ENCODE assay signal across 22 cellular contexts in genomic region chr1:212669600-212669999, GRCh38. TPM values are rescaled to one million over a fixed set of nuclear protein-coding genes. Genes with fewer than 3 reads are reported as not detected.
"Had no signal": no experiment of that assay in that cellular context is flagged by ENCODE, and none has a peak within 500 bp of the region (broad histone marks: within the 10 kb centered on the region; RNA-seq: fewer than 3 reads in every experiment).

No MANE protein-coding gene starts in this region.

- ATAC-seq: activated CD4-positive, alpha-beta T cell treated with anti-CD3 and anti-CD28 coated beads for 36 hours; activated CD8-positive, alpha-beta memory T cell treated with anti-CD3 and anti-CD28 coated beads, Interleukin-2, amount 10 ng/mL, durations not matched to agents 7 days and 5 days; activated naive CD4-positive, alpha-beta T cell treated with anti-CD3 and anti-CD28 coated beads, Interleukin-2, amount 50 U/mL, for 72 hours; heart right ventricle; left colon; naive thymus-derived CD4-positive, alpha-beta T cell; stimulated activated naive CD8-positive, alpha-beta T cell treated with anti-CD3 and anti-CD28 coated beads, Interleukin-15, Interleukin-2, amounts not matched to agents 100 U/mL and 50 U/mL, for 24 hours had no signal

- H3K36me3 Mint-ChIP-seq: activated CD8-positive, alpha-beta memory T cell treated with anti-CD3 and anti-CD28 coated beads, Interleukin-2, amount 10 ng/mL, durations not matched to agents 7 days and 5 days; activated naive CD4-positive, alpha-beta T cell treated with anti-CD3 and anti-CD28 coated beads, Interleukin-2, amount 50 U/mL, for 72 hours; brain; memory B cell; naive thymus-derived CD4-positive, alpha-beta T cell; WTC11 had no signal

- DNase-seq: activated CD4-positive, alpha-beta memory T cell treated with anti-CD3 and anti-CD28 coated beads, Interleukin-2, amount 10 ng/mL, durations not matched to agents 7 days and 5 days; activated CD4-positive, alpha-beta T cell treated with anti-CD3 and anti-CD28 coated beads for 36 hours; activated CD8-positive, alpha-beta memory T cell treated with anti-CD3 and anti-CD28 coated beads, Interleukin-2, amount 10 ng/mL, durations not matched to agents 7 days and 5 days; activated gamma-delta T cell treated with Interleukin-2 at 50 U/mL for 16 hours; activated T-cell treated with anti-CD3 and anti-CD28 coated beads for 4 hours; aorta; heart right ventricle; left colon; naive thymus-derived CD4-positive, alpha-beta T cell; occipital lobe; stimulated activated CD4-positive, alpha-beta T cell treated with anti-CD3 and anti-CD28 coated beads, Interleukin-4, amount 100 ng/mL, for 24 hours; stimulated activated naive CD8-positive, alpha-beta T cell treated with anti-CD3 and anti-CD28 coated beads, Interleukin-15, Interleukin-2, amounts not matched to agents 100 U/mL and 50 U/mL, for 24 hours; T-helper 1 cell; T1000; upper lobe of right lung had no signal

- H3K9me3 Mint-ChIP-seq: activated CD4-positive, alpha-beta memory T cell treated with anti-CD3 and anti-CD28 coated beads, Interleukin-2, amount 10 ng/mL, durations not matched to agents 7 days and 5 days; activated naive CD4-positive, alpha-beta T cell treated with anti-CD3 and anti-CD28 coated beads, Interleukin-2, amount 50 U/mL, for 72 hours; memory B cell; naive thymus-derived CD4-positive, alpha-beta T cell; neural crest cell; WTC11 had no signal

- H3K36me3 ChIP-seq: heart right ventricle, upper lobe of right lung had no signal

- H3K27ac Mint-ChIP-seq: activated CD4-positive, alpha-beta memory T cell treated with anti-CD3 and anti-CD28 coated beads, Interleukin-2, amount 10 ng/mL, durations not matched to agents 7 days and 5 days; activated CD4-positive, alpha-beta T cell treated with anti-CD3 and anti-CD28 coated beads for 36 hours; activated CD8-positive, alpha-beta memory T cell treated with anti-CD3 and anti-CD28 coated beads, Interleukin-2, amount 10 ng/mL, durations not matched to agents 7 days and 5 days; activated naive CD4-positive, alpha-beta T cell treated with anti-CD3 and anti-CD28 coated beads, Interleukin-2, amount 50 U/mL, for 72 hours; memory B cell; naive thymus-derived CD4-positive, alpha-beta T cell; WTC11 had no signal

- H3K27me3 Mint-ChIP-seq: activated CD4-positive, alpha-beta memory T cell treated with anti-CD3 and anti-CD28 coated beads, Interleukin-2, amount 10 ng/mL, durations not matched to agents 7 days and 5 days; activated CD8-positive, alpha-beta memory T cell treated with anti-CD3 and anti-CD28 coated beads, Interleukin-2, amount 10 ng/mL, durations not matched to agents 7 days and 5 days had no signal

- H3K4me3 ChIP-seq: heart right ventricle, upper lobe of right lung had no signal

- H3K4me3 Mint-ChIP-seq: activated CD4-positive, alpha-beta memory T cell treated with anti-CD3 and anti-CD28 coated beads, Interleukin-2, amount 10 ng/mL, durations not matched to agents 7 days and 5 days; activated CD4-positive, alpha-beta T cell treated with anti-CD3 and anti-CD28 coated beads for 36 hours; activated CD8-positive, alpha-beta memory T cell treated with anti-CD3 and anti-CD28 coated beads, Interleukin-2, amount 10 ng/mL, durations not matched to agents 7 days and 5 days; memory B cell; naive thymus-derived CD4-positive, alpha-beta T cell; neural crest cell; WTC11 had no signal

- H3K27me3 ChIP-seq: heart right ventricle, upper lobe of right lung had no signal

- H3K27ac ChIP-seq: epithelial cell of prostate, upper lobe of right lung had no signal

- H3K9me3 ChIP-seq: heart right ventricle, upper lobe of right lung had no signal

RNA-seq across cellular contexts. Expression of gene BATF3, which starts 30.0 kb away (rescaled TPM):
- total RNA-seq: neural crest cell had no signal
- polyA plus RNA-seq: keratinocyte had no signal
